ENCODE assay signal across 8 cellular contexts in genomic region chr5:151742870-151743294, GRCh38. TPM values are rescaled to one million over a fixed set of nuclear protein-coding genes. Genes with fewer than 3 reads are reported as not detected.
DNase-seq lines count a peak whose midpoint lies in the region; ATAC-seq and TF ChIP-seq lines count a peak whose summit lies in the region.

No MANE protein-coding gene starts in this region.

- H3K9me2 ChIP-seq in neural cell (ENCODE audit: insufficient read depth, low read length) = no peaks in the 10 kb centered on the region

- H3K36me3 ChIP-seq in neural cell (ENCODE audit: insufficient read depth, low read length) = no peaks in the 10 kb centered on the region

- H3K4me2 ChIP-seq in neural cell (ENCODE audit: low read length) = no peak overlapping the region

- no peaks in the 10 kb centered on the region for H3K9me3 ChIP-seq in neural cell (ENCODE audit: low read length)

- no peaks in the 10 kb centered on the region for H4K20me1 ChIP-seq in neural cell (ENCODE audit: insufficient read depth)

- DNase-seq in A172 (ENCODE audit: low spot score) = peak; percentile 92
- DNase-seq in OCI-M1 (lab: John Stamatoyannopoulos, UW) = peak; percentile 8
- DNase-seq in epithelial cell of proximal tubule (ENCODE audit: low read depth) = no peak
- no peak for DNase-seq in cortex of kidney (lab: John Stamatoyannopoulos, UW)

- H3K9ac ChIP-seq in neural cell (ENCODE audit: low read length) = no peak overlapping the region

- no peaks in the 10 kb centered on the region for H3K27me3 ChIP-seq in neural cell (ENCODE audit: insufficient read depth, low read depth, low read length)

- peak; percentile 84 for TF ChIP-seq RAD21 in neural cell (conservative IDR thresholded peaks at IDR 0.05)

- TF ChIP-seq EP300 in neural cell (conservative IDR thresholded peaks at IDR 0.05; ENCODE audit: poor library complexity, severe bottlenecking) = no peak

- peak; percentile 70 for TF ChIP-seq CTCF in GM12872 (IDR thresholded peaks at IDR 0.05; ENCODE audit: insufficient read depth, low read depth, low read length)
- peak; percentile 72 for TF ChIP-seq CTCF in epithelial cell of proximal tubule (conservative IDR thresholded peaks at IDR 0.05; ENCODE audit: low read depth, low read length)
- TF ChIP-seq CTCF in neural cell (IDR thresholded peaks at IDR 0.05; ENCODE audit: poor library complexity, severe bottlenecking) = peak; percentile 76

- ATAC-seq in HG02759 (IDR thresholded peaks at IDR 0.05; ENCODE audit: unreplicated experiment) (no peak), GM21528 (IDR thresholded peaks at IDR 0.05; ENCODE audit: low FRiP score, unreplicated experiment) (no peak)

- no peaks in the 10 kb centered on the region for H3K79me2 ChIP-seq in neural cell (replicated peaks; ENCODE audit: insufficient read depth, low read length)

- H2AFZ ChIP-seq in neural cell (ENCODE audit: low read depth, low read length) = no peak overlapping the region

- H3K4me3 ChIP-seq in epithelial cell of proximal tubule (ENCODE audit: low read depth, low read length) (no peak overlapping the region), neural cell (ENCODE audit: low read length) (no peak overlapping the region)

- H3F3A ChIP-seq in neural cell (ENCODE audit: insufficient read depth, low read length, poor library complexity, severe bottlenecking) = no peaks in the 10 kb centered on the region

- no peak overlapping the region for H3K27ac ChIP-seq in neural cell (ENCODE audit: low read length)

TF ChIP-seq in neural cell, 6 proteins besides CTCF, POLR2A, EP300 and RAD21:
- no peak for TF ChIP-seq EZH2 (IDR thresholded peaks at IDR 0.05; ENCODE audit: borderline replicate concordance, insufficient read depth, low read length, poor library complexity, severe bottlenecking)
- peak; percentile 84 for TF ChIP-seq SMC3 (conservative IDR thresholded peaks at IDR 0.05; ENCODE audit: poor library complexity)

RNA-seq across cellular contexts. Expression of gene ATOX1, which starts 15.5 kb away (rescaled TPM):
- 144 and 233 TPM in 2 replicates for total RNA-seq in A172 (2014; rRNA removed; shearing (Covaris generic))
- 146 and 222 TPM in 2 replicates for total RNA-seq in epithelial cell of proximal tubule
- polyA plus RNA-seq in neural cell = 79.9 and 151 TPM in 2 replicates
- 40.5 and 43.3 TPM in 2 replicates for polyA minus RNA-seq in neural cell

RNA-seq across cellular contexts. Expression of gene G3BP1, which starts 28.9 kb away (rescaled TPM):
- total RNA-seq in A172 (2014; rRNA removed; shearing (Covaris generic)) = 360 and 395 TPM in 2 replicates
- 118 and 194 TPM in 2 replicates for total RNA-seq in epithelial cell of proximal tubule
- polyA plus RNA-seq in neural cell = 41.5 and 65.5 TPM in 2 replicates
- polyA minus RNA-seq in neural cell = 94.7 and 115 TPM in 2 replicates

RNA-seq across cellular contexts. Expression of gene SPARC, which starts 56.2 kb away (rescaled TPM):
- 3,811 and 5,357 TPM in 2 replicates for total RNA-seq in A172 (2014; rRNA removed; shearing (Covaris generic))
- 165 and 199 TPM in 2 replicates for total RNA-seq in epithelial cell of proximal tubule
- polyA plus RNA-seq in neural cell = 15.3 and 17.7 TPM in 2 replicates
- 6.8 and 8.2 TPM in 2 replicates for polyA minus RNA-seq in neural cell

Comparison
In these comparisons a context has a peak if more than half of its experiments do, and no peak if none do; other contexts are left out.
1. DNase-seq: peak in A172 (single experiment) and OCI-M1 (single experiment); none in epithelial cell of proximal tubule (single experiment) and cortex of kidney (single experiment).
2. RNA of gene SPARC, which starts 56.2 kb away (total RNA-seq): 3,811 to 5,357 TPM in A172; 165 to 199 TPM in epithelial cell of proximal tubule; every median in the first group is over 10 times any median in the second.
3. Peak in every context shown above with its lines, with median percentiles within 50 percentile points of each other: CTCF ChIP-seq.